2 cellular contexts compared by ENCODE assay signal in the genomic region with DNA sequence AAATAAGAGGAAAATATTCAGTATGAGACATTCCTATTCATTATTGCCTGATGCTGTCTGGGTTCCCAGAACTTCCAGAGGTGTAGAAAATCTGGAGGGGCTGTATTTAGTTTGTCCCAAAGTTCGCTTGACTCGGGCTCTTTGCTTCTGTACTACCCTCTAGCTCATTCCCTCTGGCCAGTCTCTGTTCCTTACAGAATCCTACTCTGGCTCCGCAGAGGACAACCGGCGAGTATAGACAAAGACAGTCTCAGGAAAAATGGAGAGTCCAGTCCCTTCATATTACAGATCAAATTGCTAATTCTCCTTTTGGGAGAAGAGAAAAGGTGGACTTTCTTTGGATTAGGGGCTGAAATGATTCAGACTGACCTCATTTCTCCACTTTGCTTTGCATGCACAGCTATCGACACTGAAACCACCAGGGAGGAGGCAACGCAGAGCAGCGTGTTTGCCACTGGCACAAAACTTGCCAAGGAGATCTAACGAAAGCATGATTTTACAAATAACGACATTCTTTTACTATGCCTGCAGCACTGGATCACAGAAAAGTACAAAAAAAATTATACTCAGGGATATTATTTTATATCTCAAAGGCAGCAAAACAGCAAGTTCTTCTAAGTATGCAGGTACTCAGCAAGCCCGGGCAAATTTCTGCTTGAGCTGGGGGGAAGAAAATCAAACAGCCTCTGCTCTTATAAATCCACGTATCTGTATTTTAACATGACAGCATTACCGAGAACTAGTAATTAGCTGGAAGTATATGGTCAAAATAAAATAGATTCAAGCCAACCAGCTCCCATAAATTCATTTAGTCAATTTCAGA.
A peak's percentile ranks its signal among the peaks of the same experiment; 100 is the strongest.
TF ChIP-seq lines count a peak whose summit lies in the region.

No MANE protein-coding gene starts in this region.

TF ChIP-seq in SK-N-SH, 30 proteins besides CTCF, POLR2A, EP300 and RAD21:
- TF ChIP-seq TAF1 (IDR thresholded peaks at IDR 0.05; ENCODE audit: borderline replicate concordance, low read depth, low read length) (peak; percentile 24; the same call in 1 of the 2 replicates), FOSL2 (IDR thresholded peaks at IDR 0.05; ENCODE audit: borderline replicate concordance, low read depth) (peak; percentile 23; the same call in 1 of the 2 replicates), POLR2AphosphoS5 (IDR thresholded peaks at IDR 0.05; ENCODE audit: low read depth, low read length) (no peak)
- TF ChIP-seq, protein P1, sequence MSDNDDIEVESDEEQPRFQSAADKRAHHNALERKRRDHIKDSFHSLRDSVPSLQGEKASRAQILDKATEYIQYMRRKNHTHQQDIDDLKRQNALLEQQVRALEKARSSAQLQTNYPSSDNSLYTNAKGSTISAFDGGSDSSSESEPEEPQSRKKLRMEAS (IDR thresholded peaks at IDR 0.05; ENCODE audit: low read depth): peak; percentile 75
- TF ChIP-seq, protein P2, sequence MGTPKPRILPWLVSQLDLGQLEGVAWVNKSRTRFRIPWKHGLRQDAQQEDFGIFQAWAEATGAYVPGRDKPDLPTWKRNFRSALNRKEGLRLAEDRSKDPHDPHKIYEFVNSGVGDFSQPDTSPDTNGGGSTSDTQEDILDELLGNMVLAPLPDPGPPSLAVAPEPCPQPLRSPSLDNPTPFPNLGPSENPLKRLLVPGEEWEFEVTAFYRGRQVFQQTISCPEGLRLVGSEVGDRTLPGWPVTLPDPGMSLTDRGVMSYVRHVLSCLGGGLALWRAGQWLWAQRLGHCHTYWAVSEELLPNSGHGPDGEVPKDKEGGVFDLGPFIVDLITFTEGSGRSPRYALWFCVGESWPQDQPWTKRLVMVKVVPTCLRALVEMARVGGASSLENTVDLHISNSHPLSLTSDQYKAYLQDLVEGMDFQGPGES (IDR thresholded peaks at IDR 0.05; ENCODE audit: low read depth, low read length): no peak

TF ChIP-seq in H1, 55 proteins besides CTCF, POLR2A, EP300 and RAD21:
- TF ChIP-seq GABPA (IDR thresholded peaks at IDR 0.05; ENCODE audit: borderline replicate concordance, insufficient read depth, low read length) (no peak), SIX5 (IDR thresholded peaks at IDR 0.05; ENCODE audit: low read depth, low read length) (no peak), PHF8 (conservative IDR thresholded peaks at IDR 0.05; ENCODE audit: low read depth, low read length) (no peak), TCF12 (IDR thresholded peaks at IDR 0.05; ENCODE audit: low read depth, low read length) (no peak), SP2 (IDR thresholded peaks at IDR 0.05; ENCODE audit: low read length) (no peak), CEBPB (IDR thresholded peaks at IDR 0.05; ENCODE audit: low read depth, low read length) (no peak), EZH2 (IDR thresholded peaks at IDR 0.05; ENCODE audit: low read depth, low read length, severe bottlenecking) (no peak), TEAD4 (IDR thresholded peaks at IDR 0.05; ENCODE audit: low read depth, low read length) (no peak), CREB1 (IDR thresholded peaks at IDR 0.05) (no peak), NANOG (IDR thresholded peaks at IDR 0.05; ENCODE audit: insufficient read depth, low read depth, low read length, poor library complexity, severe bottlenecking) (no peak), SUZ12 (IDR thresholded peaks at IDR 0.05; ENCODE audit: low read length) (no peak), HDAC2 (IDR thresholded peaks at IDR 0.05; ENCODE audit: borderline replicate concordance in 1 of 2, low read depth in 2 of 2, low read length in 2 of 2) (no peak), TBP (IDR thresholded peaks at IDR 0.05; ENCODE audit: low read depth, low read length) (no peak), CHD1 (IDR thresholded peaks at IDR 0.05; ENCODE audit: low read depth, low read length) (no peak)
- TF ChIP-seq, protein P3, sequence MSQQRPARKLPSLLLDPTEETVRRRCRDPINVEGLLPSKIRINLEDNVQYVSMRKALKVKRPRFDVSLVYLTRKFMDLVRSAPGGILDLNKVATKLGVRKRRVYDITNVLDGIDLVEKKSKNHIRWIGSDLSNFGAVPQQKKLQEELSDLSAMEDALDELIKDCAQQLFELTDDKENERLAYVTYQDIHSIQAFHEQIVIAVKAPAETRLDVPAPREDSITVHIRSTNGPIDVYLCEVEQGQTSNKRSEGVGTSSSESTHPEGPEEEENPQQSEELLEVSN (IDR thresholded peaks at IDR 0.05): no peak
- TF ChIP-seq, protein P4, sequence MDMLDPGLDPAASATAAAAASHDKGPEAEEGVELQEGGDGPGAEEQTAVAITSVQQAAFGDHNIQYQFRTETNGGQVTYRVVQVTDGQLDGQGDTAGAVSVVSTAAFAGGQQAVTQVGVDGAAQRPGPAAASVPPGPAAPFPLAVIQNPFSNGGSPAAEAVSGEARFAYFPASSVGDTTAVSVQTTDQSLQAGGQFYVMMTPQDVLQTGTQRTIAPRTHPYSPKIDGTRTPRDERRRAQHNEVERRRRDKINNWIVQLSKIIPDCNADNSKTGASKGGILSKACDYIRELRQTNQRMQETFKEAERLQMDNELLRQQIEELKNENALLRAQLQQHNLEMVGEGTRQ (IDR thresholded peaks at IDR 0.05; ENCODE audit: low read length): no peak
TF ChIP-seq in H1: peak in this region for 0.
